ENCODE assay signal across 8 cellular contexts in the genomic region with DNA sequence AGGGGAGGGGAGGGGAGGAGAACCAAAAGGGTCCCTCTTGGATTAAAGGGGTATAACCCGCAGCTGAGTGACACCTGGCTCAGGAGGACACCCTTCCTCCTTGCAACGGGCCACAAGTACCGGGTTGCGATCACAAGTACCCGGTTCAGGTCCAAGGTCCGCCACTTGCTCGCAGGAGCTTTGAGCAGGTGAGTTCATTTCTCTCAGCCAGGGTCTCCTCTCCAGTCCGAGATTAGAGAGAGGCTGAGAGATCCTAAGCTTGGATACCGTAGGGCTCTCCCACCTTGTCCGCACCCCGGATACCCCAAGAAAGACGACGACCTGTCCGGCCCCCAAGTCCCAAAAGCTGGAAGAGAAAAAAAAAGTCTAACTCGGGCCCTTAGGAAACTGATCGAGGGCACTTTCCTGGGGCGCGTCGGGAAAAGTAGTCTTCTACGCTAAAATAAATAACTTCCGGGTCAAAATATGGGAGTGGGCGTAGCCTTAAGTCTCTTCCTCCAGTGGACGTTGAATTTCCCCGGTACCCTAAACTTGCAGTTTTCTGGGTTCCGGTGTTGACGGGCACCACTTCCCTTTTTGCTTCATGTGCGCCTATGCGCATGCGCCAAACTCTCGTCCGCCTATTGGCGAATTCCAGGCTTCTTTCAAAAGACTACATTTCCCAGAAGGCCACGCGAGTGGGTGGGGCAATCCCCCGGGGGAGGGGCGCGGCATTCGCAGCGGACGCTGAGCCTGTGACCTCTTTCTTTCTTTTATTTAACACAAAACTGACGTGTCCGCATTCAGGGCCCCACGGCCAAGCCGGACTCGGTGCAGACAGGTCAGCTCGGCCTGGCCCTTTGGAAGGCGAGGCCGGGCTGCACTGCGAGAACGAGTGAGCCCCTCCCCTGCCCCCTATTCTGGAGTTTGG. TPM values are rescaled to one million over a fixed set of nuclear protein-coding genes. Genes with fewer than 3 reads are reported as not detected.
A peak's percentile ranks its signal among the peaks of the same experiment; 100 is the strongest.
DNase-seq lines count a peak whose midpoint lies in the region; ATAC-seq, FAIRE-seq and TF ChIP-seq lines count a peak whose summit lies in the region.

No MANE protein-coding gene starts in this region.

- TF ChIP-seq POLR2A in vagina (IDR thresholded peaks at IDR 0.05): peak; percentile 13 to 76

- peak; percentile 95 for DNase-seq in GM18507 (ENCODE audit: extremely low spot score, insufficient read length, low read depth)
- peak; percentile 94 to 96 for DNase-seq in NCI-H1930 (lab: John Stamatoyannopoulos, UW)
- peak; percentile 97 for DNase-seq in T-helper 22 cell (ENCODE audit: low read depth)
- peak; percentile 99 for DNase-seq in astrocyte of the cerebellum (ENCODE audit: low read depth)
- DNase-seq in hepatic stellate cell (ENCODE audit: low spot score): peak; percentile 99
- DNase-seq in putamen (ENCODE audit: low spot score): peak; percentile 100
- DNase-seq in vagina (ENCODE audit: extremely low spot score in 2 of 2): peak; percentile 99

- peak; percentile 99 for FAIRE-seq in GM18507 (lab: Jason Lieb, UNC)

- H3K27ac ChIP-seq in vagina: peak overlapping the region; percentile 92

- H3K9me3 ChIP-seq in vagina: no peaks in the 10 kb centered on the region

- no peaks in the 10 kb centered on the region for H3K27me3 ChIP-seq in vagina

- peak; percentile 60 for ATAC-seq in HG02973 (IDR thresholded peaks at IDR 0.05; ENCODE audit: unreplicated experiment)

- H3K4me3 ChIP-seq in astrocyte of the cerebellum (ENCODE audit: low read depth, low read length) (peak overlapping the region; percentile 66), vagina (peak overlapping the region; percentile 61 to 79)

- in situ Hi-C loops in astrocyte of the cerebellum (cut with HindIII; ENCODE audit: low sequenced_read_pairs): no loop called here

- TF ChIP-seq CTCF in astrocyte of the cerebellum (IDR thresholded peaks at IDR 0.05; ENCODE audit: low read depth, low read length, missing control alignments) (no peak), vagina (IDR thresholded peaks at IDR 0.05) (peak in 2 of 3 experiments; percentile 7 to 26)

- intact Hi-C loops in vagina (cut with DNase I): loop anchor here (5.0 kb wide), 1 partner anchor 36 kb away; a partner anchor contains a TSS

- H3K4me1 ChIP-seq in vagina: peaks cover 25% of the 10 kb centered on the region

- H3K36me3 ChIP-seq in vagina: no peaks in the 10 kb centered on the region

RNA-seq across cellular contexts. Expression of a gene that starts 4.4 kb away (rescaled TPM):
- total RNA-seq in vagina: not detected

RNA-seq across cellular contexts. Expression of a gene that starts 8.6 kb away (rescaled TPM):
- 2.7 TPM for total RNA-seq in vagina

RNA-seq across cellular contexts. Expression of a gene that starts 9.4 kb away (rescaled TPM):
- 6.9 TPM for total RNA-seq in vagina

RNA-seq across cellular contexts. Expression of a gene that starts 19.3 kb away (rescaled TPM):
- 0.98 TPM for total RNA-seq in vagina

RNA-seq across cellular contexts. Expression of a gene that starts 36.4 kb away (rescaled TPM):
- 28.0 TPM for total RNA-seq in vagina

Comparison
In these comparisons a context has a peak if more than half of its experiments do, and no peak if none do; other contexts are left out.
1. Peak in every context shown above with its lines: DNase-seq, ATAC-seq, H3K4me3 ChIP-seq and H3K27ac ChIP-seq.